ENCODE assay signal across 18 cellular contexts in genomic region chr2:3839489-3839888, GRCh38.
"Had no signal": no experiment of that assay in that cellular context is flagged by ENCODE, and none has a peak within 500 bp of the region (broad histone marks: within the 10 kb centered on the region; RNA-seq: fewer than 3 reads in every experiment).

No MANE protein-coding gene starts in this region.

- H3K4me3 ChIP-seq: body of pancreas, heart right ventricle, right atrium auricular region, upper lobe of left lung had no signal

- H3K36me3 ChIP-seq: heart right ventricle, right atrium auricular region, upper lobe of left lung had no signal

- ATAC-seq: body of pancreas; esophagus mucosa; heart right ventricle; left ventricle myocardium superior; stimulated activated memory B cell treated with anti-CD40 and anti-IgM and Interleukin-4, amounts not matched to agents 10 μg/mL and 1 μg/mL and 100 μg/mL, for 72 hours; T-helper 17 cell had no signal

- H3K27ac ChIP-seq: body of pancreas, heart right ventricle, right atrium auricular region, upper lobe of left lung had no signal

- DNase-seq: activated CD4-positive, alpha-beta T cell treated with anti-CD3 and anti-CD28 coated beads, Interleukin-2, amount 50 U/mL, for 4 hours; activated CD4-positive, CD25-positive, alpha-beta regulatory T cell; activated T-cell treated with anti-CD3 and anti-CD28 coated beads, Interleukin-2, amount 50 U/mL, for 1 hour; amniotic stem cell; body of pancreas; cerebellar nuclear complex; foreskin fibroblast; heart right ventricle; kidney; left ventricle myocardium superior; mesendoderm; substantia nigra; T-helper 17 cell; upper lobe of left lung had no signal

- H3K27ac Mint-ChIP-seq: activated naive CD4-positive, alpha-beta T cell treated with anti-CD3 and anti-CD28 coated beads, Interleukin-2, amount 50 U/mL, for 24 hours; stimulated activated memory B cell treated with anti-CD40 and anti-IgM and Interleukin-4, amounts not matched to agents 10 μg/mL and 1 μg/mL and 100 μg/mL, for 72 hours; T-helper 17 cell had no signal

- H3K27me3 ChIP-seq: body of pancreas, right atrium auricular region, upper lobe of left lung had no signal

- H3K27me3 Mint-ChIP-seq: stimulated activated memory B cell treated with anti-CD40 and anti-IgM and Interleukin-4, amounts not matched to agents 10 μg/mL and 1 μg/mL and 100 μg/mL, for 72 hours; T-helper 17 cell had no signal

- H3K4me1 Mint-ChIP-seq: activated naive CD4-positive, alpha-beta T cell treated with anti-CD3 and anti-CD28 coated beads, Interleukin-2, amount 50 U/mL, for 24 hours; stimulated activated memory B cell treated with anti-CD40 and anti-IgM and Interleukin-4, amounts not matched to agents 10 μg/mL and 1 μg/mL and 100 μg/mL, for 72 hours; T-helper 17 cell had no signal

- H3K4me3 Mint-ChIP-seq: activated naive CD4-positive, alpha-beta T cell treated with anti-CD3 and anti-CD28 coated beads, Interleukin-2, amount 50 U/mL, for 24 hours; stimulated activated memory B cell treated with anti-CD40 and anti-IgM and Interleukin-4, amounts not matched to agents 10 μg/mL and 1 μg/mL and 100 μg/mL, for 72 hours; T-helper 17 cell had no signal

- H3K4me1 ChIP-seq: body of pancreas, heart right ventricle, right atrium auricular region, upper lobe of left lung had no signal

- H3K36me3 Mint-ChIP-seq: activated naive CD4-positive, alpha-beta T cell treated with anti-CD3 and anti-CD28 coated beads, Interleukin-2, amount 50 U/mL, for 24 hours; stimulated activated memory B cell treated with anti-CD40 and anti-IgM and Interleukin-4, amounts not matched to agents 10 μg/mL and 1 μg/mL and 100 μg/mL, for 72 hours had no signal

- H3K9me3 ChIP-seq: body of pancreas, heart right ventricle, right atrium auricular region, upper lobe of left lung had no signal
